Comparison of ENCODE assay signal across 8 cellular contexts in the genomic region with DNA sequence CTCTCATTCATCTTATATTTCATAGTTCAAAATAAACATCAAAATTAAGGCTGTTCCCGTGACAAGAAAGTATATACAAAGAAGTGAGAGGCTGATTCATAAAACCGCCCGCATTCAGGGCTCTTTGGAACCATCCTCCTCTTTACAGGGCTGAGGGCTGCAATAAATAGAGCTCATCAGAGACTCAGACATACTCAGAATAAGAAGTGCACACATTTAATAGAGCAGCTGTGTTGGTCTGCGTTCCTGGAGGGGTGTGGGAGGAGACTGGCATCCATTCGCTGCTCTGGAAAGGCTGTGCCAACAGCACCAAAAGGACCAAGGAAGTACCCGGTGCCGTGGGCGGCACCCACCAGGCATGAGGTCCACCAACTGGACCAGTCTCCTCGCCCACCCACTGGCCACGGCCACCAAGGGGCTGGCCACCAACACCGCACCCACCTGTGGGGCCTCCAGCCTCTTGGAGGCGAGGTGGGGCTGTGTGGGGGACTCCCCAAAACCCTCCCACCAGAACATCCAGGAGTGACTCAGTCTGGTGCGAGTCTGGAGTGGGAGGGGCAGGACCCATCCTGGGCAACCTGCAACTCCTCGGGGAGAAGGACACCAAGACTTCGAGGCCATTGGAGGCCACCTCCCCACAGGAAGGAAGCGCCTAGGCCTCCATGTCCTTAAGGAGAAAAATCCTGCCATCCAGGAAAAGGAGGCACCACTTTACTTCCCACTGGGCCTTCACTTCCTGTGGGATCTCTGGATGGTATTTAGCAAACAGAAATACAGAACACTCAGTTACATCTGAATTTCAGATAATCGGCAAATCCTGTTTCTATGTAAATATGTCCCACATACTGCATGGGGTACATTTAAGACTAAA. TPM values are rescaled to one million over a fixed set of nuclear protein-coding genes. Genes with fewer than 3 reads are reported as not detected.
DNase-seq lines count a peak whose midpoint lies in the region; ATAC-seq and TF ChIP-seq lines count a peak whose summit lies in the region.

No MANE protein-coding gene starts in this region.

- no peaks in the 10 kb centered on the region for H3K9me2 ChIP-seq in OCI-LY7 (ENCODE audit: insufficient read depth, low read length)

- peak overlapping the region; percentile 84; the same call in 1 of the 2 replicates for H2AFZ ChIP-seq in OCI-LY7 (ENCODE audit: low read length)

- H3K9me3 ChIP-seq in CD4-positive, alpha-beta memory T cell (ENCODE audit: control insufficient read depth in 1 of 2, low read length in 2 of 2) = no peaks in the 10 kb centered on the region
- H3K9me3 ChIP-seq in OCI-LY7 (ENCODE audit: low read length) = no peaks in the 10 kb centered on the region

- DNase-seq in CD4-positive, alpha-beta memory T cell = peak in 2 of 5 donors; percentile 31 to 76
- DNase-seq in OCI-LY7 (ENCODE audit: low spot score) = no peak
- peak; percentile 11 for DNase-seq in amniotic epithelial cell (ENCODE audit: low read depth)
- DNase-seq in stimulated activated CD4-positive, alpha-beta T cell treated with anti-CD3 and anti-CD28 coated beads, Interleukin-4, amount 100 ng/mL, for 24 hours = peak; percentile 76
- no peak for DNase-seq in NCI-H748 treated with DMSO at 0.1 percent for 48 hours (lab: John Stamatoyannopoulos, UW)
- no peak for DNase-seq in posterior vena cava (ENCODE audit: low spot score)
- DNase-seq in head of caudate nucleus = no peak

- peak overlapping the region in 1 of 2 donors; percentile 38 for H3K4me3 ChIP-seq in CD4-positive, alpha-beta memory T cell (ENCODE audit: low read length in 2 of 2)
- no peak overlapping the region for H3K4me3 ChIP-seq in OCI-LY7 (ENCODE audit: low read depth, low read length, poor library complexity, severe bottlenecking)

- no TSS peak for BruUV-seq in OCI-LY7 (replicated peaks; lab: Mats Ljungman, UMichigan)

- no peaks in the 10 kb centered on the region for H3K27me3 ChIP-seq in CD4-positive, alpha-beta memory T cell (ENCODE audit: insufficient read depth, low read length)

- H3K27me3 Mint-ChIP-seq in CD4-positive, alpha-beta memory T cell = no peaks in the 10 kb centered on the region

- TF ChIP-seq CTCF in OCI-LY7 (conservative IDR thresholded peaks at IDR 0.05; ENCODE audit: low read length) = no peak

- ATAC-seq in GM21717 (IDR thresholded peaks at IDR 0.05; ENCODE audit: unreplicated experiment) = peak; percentile 34

- H3K27ac Mint-ChIP-seq in CD4-positive, alpha-beta memory T cell = peak overlapping the region; percentile 83 to 99 (median 95)

- H3K36me3 ChIP-seq in CD4-positive, alpha-beta memory T cell (ENCODE audit: insufficient read depth, low read length) = no peaks in the 10 kb centered on the region
- no peaks in the 10 kb centered on the region for H3K36me3 ChIP-seq in OCI-LY7 (ENCODE audit: insufficient read depth, low read length)

- peaks cover 0 to 2% of the 10 kb centered on the region in 2 donors for H3K36me3 Mint-ChIP-seq in CD4-positive, alpha-beta memory T cell

- peak overlapping the region; percentile 99 for H3K27ac ChIP-seq in CD4-positive, alpha-beta memory T cell (ENCODE audit: low read depth, low read length)
- no peak overlapping the region for H3K27ac ChIP-seq in OCI-LY7 (ENCODE audit: low read depth, low read length, poor library complexity, severe bottlenecking)

- H3K79me2 ChIP-seq in OCI-LY7 (ENCODE audit: insufficient read depth, low read depth, low read length) = no peaks in the 10 kb centered on the region

- H3K4me3 Mint-ChIP-seq in CD4-positive, alpha-beta memory T cell = peak overlapping the region; percentile 31 to 88 (median 66)

- H3K4me1 Mint-ChIP-seq in CD4-positive, alpha-beta memory T cell = peaks cover 53 to 83% (median 68%) of the 10 kb centered on the region in 4 donors

- H3K9me3 Mint-ChIP-seq in CD4-positive, alpha-beta memory T cell = no peaks in the 10 kb centered on the region

- CTCF ChIA-PET in CD4-positive, alpha-beta memory T cell (lab: Charles Lee; ENCODE audit: partially characterized antibody) = interaction anchor here (1.6 to 3.8 kb wide), 8 partner anchors 8 to 231 kb away, joined by 7 to 58 read pairs (median 16); partner anchors contain the start of gene NEMF
- CTCF ChIA-PET in OCI-LY7 (lab: Charles Lee; ENCODE audit: unreplicated experiment) = no interaction called here

- intact Hi-C loops in CD4-positive, alpha-beta memory T cell (cut with micrococcal nuclease) = loop anchor here (1.0 to 2.0 kb wide), 5 partner anchors 13 to 221 kb away; no protein-coding TSS in a partner anchor
- intact Hi-C loops in OCI-LY7 (cut with micrococcal nuclease; ENCODE audit: unreplicated experiment) (loop anchor here (2.0 kb wide), 1 partner anchor 23 kb away; no protein-coding TSS in a partner anchor), posterior vena cava (cut with DNase I) (loop anchor here in 1 of 2 donors (10.0 kb wide), 1 partner anchor 199 kb away; no protein-coding TSS in a partner anchor), head of caudate nucleus (cut with DNase I) (no loop called here)

- H3K4me1 ChIP-seq in CD4-positive, alpha-beta memory T cell (ENCODE audit: insufficient read depth, low read length) = peaks cover 82% of the 10 kb centered on the region
- H3K4me1 ChIP-seq in OCI-LY7 (ENCODE audit: insufficient read depth, low read length, poor library complexity, severe bottlenecking) = peaks cover 47% of the 10 kb centered on the region

- no peaks in the 10 kb centered on the region for H4K20me1 ChIP-seq in OCI-LY7 (ENCODE audit: insufficient read depth, low read length)

- peak overlapping the region; percentile 34 for H3K4me2 ChIP-seq in OCI-LY7 (ENCODE audit: low read length)

- POLR2A ChIA-PET in CD4-positive, alpha-beta memory T cell (lab: Charles Lee; ENCODE audit: partially characterized antibody) = interaction anchor here (2.0 to 8.0 kb wide), 21 partner anchors 12 to 316 kb away, joined by 5 to 193 read pairs (median 22); partner anchors contain the start of genes ARF6, KLHDC2 and NEMF
- POLR2A ChIA-PET in OCI-LY7 (lab: Charles Lee) = interaction anchor here (0.6 to 1.7 kb wide), 4 partner anchors 12 to 216 kb away, joined by 3 to 7 read pairs (median 4); no protein-coding TSS in a partner anchor

RNA-seq across cellular contexts. Expression of gene VCPKMT, which starts 32.7 kb away (rescaled TPM):
- 10 to 100 TPM; 17.3 to 20.1 TPM for total RNA-seq in CD4-positive, alpha-beta memory T cell
- 10 to 100 TPM; 13.0 to 13.2 TPM for polyA plus RNA-seq in CD4-positive, alpha-beta memory T cell
- total RNA-seq in OCI-LY7 (2014; rRNA removed; shearing (Covaris generic)) = 13.3 and 13.5 TPM in 2 replicates
- total RNA-seq in OCI-LY7 (2022) (12.6 and 12.9 TPM in 2 replicates), posterior vena cava (1 to 10 TPM; 5.8 to 6.2 TPM)

Comparison
In these comparisons a context has a peak if more than half of its experiments do, and no peak if none do; other contexts are left out.
1. DNase-seq: peak in amniotic epithelial cell (single experiment) and stimulated activated CD4-positive, alpha-beta T cell treated with anti-CD3 and anti-CD28 coated beads, Interleukin-4, amount 100 ng/mL, for 24 hours (single experiment); none in OCI-LY7 (single experiment), NCI-H748 treated with DMSO at 0.1 percent for 48 hours (single experiment), posterior vena cava (single experiment) and head of caudate nucleus (0 of 42).